ENCODE assay signal across 7 cellular contexts in genomic region chr3:4979401-4980228, GRCh38. TPM values are rescaled to one million over a fixed set of nuclear protein-coding genes. Genes with fewer than 3 reads are reported as not detected.
DNase-seq lines count a peak whose midpoint lies in the region; ATAC-seq, FAIRE-seq and TF ChIP-seq lines count a peak whose summit lies in the region.

BHLHE40 (plus strand) TSS chr3:4979437; CDS start chr3:4979719, 282 bp downstream.

- DNase-seq in HAP-1 (ENCODE audit: low spot score in 2 of 2) (peak in 1 of 2 experiments; percentile 38), OCI-LY7 (ENCODE audit: low spot score) (no peak), choroid plexus epithelial cell (ENCODE audit: low read depth) (no peak), left lung (peak; percentile 51 to 96), stomach (no peak), frontal cortex (ENCODE audit: low spot score in 2 of 2) (no peak)

- peak within 1 kb of the TSS; percentile 69 for H3K4me3 ChIP-seq in HAP-1
- peak within 1 kb of the TSS; percentile 65 for H3K4me3 ChIP-seq in OCI-LY7 (ENCODE audit: low read depth, low read length, poor library complexity, severe bottlenecking)
- peak within 1 kb of the TSS; percentile 99 for H3K4me3 ChIP-seq in choroid plexus epithelial cell (ENCODE audit: low read depth, low read length)
- H3K4me3 ChIP-seq in left lung = peak within 1 kb of the TSS; percentile 87 to 99
- H3K4me3 ChIP-seq in stomach = peak within 1 kb of the TSS; percentile 66 to 97 (median 78)

- WGBS in stomach, 5 donors = 0 to 1% (median 0%) methylated on average over 27 to 55 of the region's 55 CpGs

- H3K79me2 ChIP-seq in OCI-LY7 (ENCODE audit: insufficient read depth, low read depth, low read length) = no peaks in the 10 kb centered on the region

- TF ChIP-seq POLR2A in stomach (IDR thresholded peaks at IDR 0.05) = peak in 2 of 4 donors; percentile 21 to 41

- CTCF ChIA-PET in OCI-LY7 (lab: Charles Lee; ENCODE audit: unreplicated experiment) = interaction anchor here (0.6 kb wide), 1 partner anchor 28 kb away, joined by 4 read pairs; no protein-coding TSS in a partner anchor

- POLR2A ChIA-PET in OCI-LY7 (lab: Charles Lee) = no interaction called here

- TF ChIP-seq EP300 in stomach (IDR thresholded peaks at IDR 0.05) = no peak

- BruUV-seq in OCI-LY7 (replicated peaks; lab: Mats Ljungman, UMichigan) = no TSS peak

- H3K4me2 ChIP-seq in OCI-LY7 (ENCODE audit: low read length) = peak within 1 kb of the TSS; percentile 84

- FAIRE-seq in frontal cortex (lab: Jason Lieb, UNC) = no peak

- H3K27ac ChIP-seq in OCI-LY7 (ENCODE audit: low read depth, low read length, poor library complexity, severe bottlenecking) = no peak within 1 kb of the TSS
- peak within 1 kb of the TSS; percentile 99 to 100 for H3K27ac ChIP-seq in left lung
- H3K27ac ChIP-seq in stomach = peak within 1 kb of the TSS; percentile 97 to 100 (median 98)

- intact Hi-C loops in OCI-LY7 (cut with micrococcal nuclease; ENCODE audit: unreplicated experiment) = loop anchor here (5.0 kb wide), 2 partner anchors 78 to 267 kb away; no protein-coding TSS in a partner anchor
- intact Hi-C loops in left lung (cut with DNase I) = loop anchor here in 1 of 2 donors (5.0 kb wide), 1 partner anchor 257 kb away; no protein-coding TSS in a partner anchor
- intact Hi-C loops in stomach (cut with DNase I; ENCODE audit: low total_unique reads) = no loop called here

- in situ Hi-C loops in HAP-1 (cut with MboI; ENCODE audit: low sequenced_read_pairs) = loop anchor here (25.0 kb wide), 1 partner anchor 667 kb away; the partner anchor contains the start of gene SETMAR

- TF ChIP-seq CTCF in OCI-LY7 (conservative IDR thresholded peaks at IDR 0.05; ENCODE audit: low read length) = no peak
- TF ChIP-seq CTCF in choroid plexus epithelial cell (conservative IDR thresholded peaks at IDR 0.05; ENCODE audit: low read depth, low read length) = no peak
- no peak for TF ChIP-seq CTCF in left lung (IDR thresholded peaks at IDR 0.05)
- no peak for TF ChIP-seq CTCF in stomach (IDR thresholded peaks at IDR 0.05)

- peak within 1 kb of the TSS; percentile 55 for H2AFZ ChIP-seq in OCI-LY7 (ENCODE audit: low read length)

- peaks cover 26% of the 10 kb centered on the region for H3K36me3 ChIP-seq in HAP-1 (replicated peaks)
- no peaks in the 10 kb centered on the region for H3K36me3 ChIP-seq in OCI-LY7 (ENCODE audit: insufficient read depth, low read length)
- peaks cover 0 to 36% of the 10 kb centered on the region in 2 donors for H3K36me3 ChIP-seq in left lung
- H3K36me3 ChIP-seq in stomach = peaks cover 6 to 14% (median 9%) of the 10 kb centered on the region in 4 donors

- H3K27me3 ChIP-seq in HAP-1 (ENCODE audit: low read depth) (no peaks in the 10 kb centered on the region), left lung (no peaks in the 10 kb centered on the region), stomach (no peaks in the 10 kb centered on the region)

- ATAC-seq in GM18502 (IDR thresholded peaks at IDR 0.05; ENCODE audit: poor library complexity, unreplicated experiment) (peak; percentile 3), left lung (peak; percentile 37)

- no peaks in the 10 kb centered on the region for H3K9me2 ChIP-seq in OCI-LY7 (ENCODE audit: insufficient read depth, low read length)

- no peaks in the 10 kb centered on the region for H4K20me1 ChIP-seq in OCI-LY7 (ENCODE audit: insufficient read depth, low read length)

- H3K4me1 ChIP-seq in HAP-1 (peaks cover 23% of the 10 kb centered on the region), OCI-LY7 (ENCODE audit: insufficient read depth, low read length, poor library complexity, severe bottlenecking) (peaks cover 33% of the 10 kb centered on the region), left lung (peaks cover 17 to 57% of the 10 kb centered on the region in 2 donors), stomach (peaks cover 48 to 65% (median 58%) of the 10 kb centered on the region in 4 donors)

- H3K9me3 ChIP-seq in HAP-1 (no peaks in the 10 kb centered on the region), OCI-LY7 (ENCODE audit: low read length) (no peaks in the 10 kb centered on the region), left lung (no peaks in the 10 kb centered on the region), stomach (no peaks in the 10 kb centered on the region)

RNA-seq across cellular contexts. Expression of gene BHLHE40, which starts in this region (rescaled TPM):
- total RNA-seq in OCI-LY7 (2014; rRNA removed; shearing (Covaris generic)) = 0.05 and 0.35 TPM in 2 replicates
- 0.11 TPM in 1 of 2 replicates, not detected in the other for total RNA-seq in OCI-LY7 (2022)
- total RNA-seq in left lung = 10 to 100 TPM; 76.5 to 97.5 TPM
- 10 to 100 TPM in 4 of 5 donors, 1 to 10 TPM in 1; 7.6 to 34.7 (median 26.6) TPM for total RNA-seq in stomach
- 10 to 100 TPM; 17.7 to 39.7 (median 24.1) TPM for polyA plus RNA-seq in stomach
- 2.9 TPM for total RNA-seq in frontal cortex

Comparison
In these comparisons a context has a peak if more than half of its experiments do, and no peak if none do; other contexts are left out.
1. DNase-seq: peak in left lung (2 of 2); none in OCI-LY7 (single experiment), choroid plexus epithelial cell (single experiment), stomach (single experiment) and frontal cortex (0 of 2).
2. Peak in every context shown above with its lines, with median percentiles within 50 percentile points of each other: H3K4me3 ChIP-seq.